21 cellular contexts compared by ENCODE assay signal in genomic region chr12:94667031-94667540, GRCh38. TPM values are rescaled to one million over a fixed set of nuclear protein-coding genes. Genes with fewer than 3 reads are reported as not detected.
DNase-seq lines count a peak whose midpoint lies in the region; ATAC-seq, FAIRE-seq and TF ChIP-seq lines count a peak whose summit lies in the region.
"Had no signal": no experiment of that assay in that cellular context is flagged by ENCODE, and none has a peak within 500 bp of the region (broad histone marks: within the 10 kb centered on the region; RNA-seq: fewer than 3 reads in every experiment).

No MANE protein-coding gene starts in this region.

- H3K27me3 Mint-ChIP-seq in progenitor cell of endocrine pancreas = no peaks in the 10 kb centered on the region

- no peaks in the 10 kb centered on the region for H3K36me3 Mint-ChIP-seq in progenitor cell of endocrine pancreas (ENCODE audit: insufficient read depth)
- H3K36me3 Mint-ChIP-seq: CD4-positive, alpha-beta memory T cell had no signal

- H3K4me3 ChIP-seq in neural cell (ENCODE audit: low read length) = no peak overlapping the region
- H3K4me3 ChIP-seq: HAP-1 had no signal

- no peaks in the 10 kb centered on the region for H3K36me3 ChIP-seq in neural cell (ENCODE audit: insufficient read depth, low read length)
- H3K36me3 ChIP-seq: HAP-1 had no signal

- no peaks in the 10 kb centered on the region for H3K9me3 ChIP-seq in neural cell (ENCODE audit: low read length)
- H3K9me3 ChIP-seq: HAP-1 had no signal

- no peak for ATAC-seq in HG03045 (IDR thresholded peaks at IDR 0.05; ENCODE audit: unreplicated experiment)
- ATAC-seq in GM21576 (IDR thresholded peaks at IDR 0.05; ENCODE audit: unreplicated experiment) = no peak

- TF ChIP-seq CTCF in neural cell (IDR thresholded peaks at IDR 0.05; ENCODE audit: poor library complexity, severe bottlenecking) (no peak), progenitor cell of endocrine pancreas (IDR thresholded peaks at IDR 0.05; ENCODE audit: unreplicated experiment) (no peak)

- no peaks in the 10 kb centered on the region for H3F3A ChIP-seq in neural cell (ENCODE audit: insufficient read depth, low read length, poor library complexity, severe bottlenecking)

- H3K9me2 ChIP-seq in neural cell (ENCODE audit: insufficient read depth, low read length) = no peaks in the 10 kb centered on the region

- H3K4me3 Mint-ChIP-seq in progenitor cell of endocrine pancreas (ENCODE audit: low read depth) = no peak overlapping the region
- H3K4me3 Mint-ChIP-seq: CD4-positive, alpha-beta memory T cell; HFFc6 had no signal

- H3K27ac Mint-ChIP-seq in progenitor cell of endocrine pancreas = no peak overlapping the region
- H3K27ac Mint-ChIP-seq: CD4-positive, alpha-beta memory T cell; HFFc6 had no signal

- H3K79me2 ChIP-seq in neural cell (replicated peaks; ENCODE audit: insufficient read depth, low read length) = no peaks in the 10 kb centered on the region

- no peaks in the 10 kb centered on the region for H4K20me1 ChIP-seq in neural cell (ENCODE audit: insufficient read depth)

- H3K9me3 Mint-ChIP-seq in progenitor cell of endocrine pancreas (ENCODE audit: low read depth) = no peaks in the 10 kb centered on the region
- H3K9me3 Mint-ChIP-seq: CD4-positive, alpha-beta memory T cell; HFFc6 had no signal

- no peak for DNase-seq in frontal cortex (ENCODE audit: low spot score in 2 of 2)
- DNase-seq in retina = peak; percentile 16
- DNase-seq in NCI-H524 (lab: John Stamatoyannopoulos, UW) = no peak
- no peak for DNase-seq in progenitor cell of endocrine pancreas (ENCODE audit: low spot score, unreplicated experiment)
- DNase-seq: C1 segment of cervical spinal cord; Calu3; CD4-positive, alpha-beta memory T cell; COR-L47; DMS53; DMS79 treated with DMSO at 0.1 percent for 48 hours; GF-D8; GOT3; HFFc6 had no signal

- TF ChIP-seq EP300 in neural cell (conservative IDR thresholded peaks at IDR 0.05; ENCODE audit: poor library complexity, severe bottlenecking) = no peak

- no peak overlapping the region for H2AFZ ChIP-seq in neural cell (ENCODE audit: low read depth, low read length)

- H3K4me2 ChIP-seq in neural cell (ENCODE audit: low read length) = no peak overlapping the region

- H3K4me1 Mint-ChIP-seq in progenitor cell of endocrine pancreas (ENCODE audit: low read depth) = peaks cover 2% of the 10 kb centered on the region
- H3K4me1 Mint-ChIP-seq: CD4-positive, alpha-beta memory T cell had no signal

- peak overlapping the region; percentile 37 for H3K27ac ChIP-seq in neural cell (ENCODE audit: low read length)

- TF ChIP-seq RAD21 in neural cell (conservative IDR thresholded peaks at IDR 0.05) = no peak

- no peaks in the 10 kb centered on the region for H3K27me3 ChIP-seq in neural cell (ENCODE audit: insufficient read depth, low read depth, low read length)

- H3K9ac ChIP-seq in neural cell (ENCODE audit: low read length) = no peak overlapping the region

- peak; percentile 8 for FAIRE-seq in frontal cortex (lab: Jason Lieb, UNC)
- FAIRE-seq: GM12891, GM19239, H54 had no signal

TF ChIP-seq in neural cell, 6 proteins besides CTCF, POLR2A, EP300 and RAD21:
- TF ChIP-seq REST (IDR thresholded peaks at IDR 0.05; ENCODE audit: borderline replicate concordance) (no peak), POLR2AphosphoS5 (IDR thresholded peaks at IDR 0.05) (no peak), TAF1 (IDR thresholded peaks at IDR 0.05; ENCODE audit: low read depth) (no peak), MXI1 (conservative IDR thresholded peaks at IDR 0.05; ENCODE audit: poor library complexity, severe bottlenecking) (no peak), EZH2 (IDR thresholded peaks at IDR 0.05; ENCODE audit: borderline replicate concordance, insufficient read depth, low read length, poor library complexity, severe bottlenecking) (no peak), SMC3 (conservative IDR thresholded peaks at IDR 0.05; ENCODE audit: poor library complexity) (no peak)

RNA-seq across cellular contexts. Expression of gene TMCC3, which starts 16.7 kb away (rescaled TPM):
- total RNA-seq in frontal cortex (9.0 TPM), progenitor cell of endocrine pancreas (15.9 and 18.7 TPM in 2 replicates)
- polyA plus RNA-seq in neural cell = 1.9 and 2.1 TPM in 2 replicates
- polyA minus RNA-seq in neural cell = 7.3 and 9.4 TPM in 2 replicates
- total RNA-seq: HFFc6 had no signal
- polyA plus RNA-seq: BJ had no signal
